In the genomic region with DNA sequence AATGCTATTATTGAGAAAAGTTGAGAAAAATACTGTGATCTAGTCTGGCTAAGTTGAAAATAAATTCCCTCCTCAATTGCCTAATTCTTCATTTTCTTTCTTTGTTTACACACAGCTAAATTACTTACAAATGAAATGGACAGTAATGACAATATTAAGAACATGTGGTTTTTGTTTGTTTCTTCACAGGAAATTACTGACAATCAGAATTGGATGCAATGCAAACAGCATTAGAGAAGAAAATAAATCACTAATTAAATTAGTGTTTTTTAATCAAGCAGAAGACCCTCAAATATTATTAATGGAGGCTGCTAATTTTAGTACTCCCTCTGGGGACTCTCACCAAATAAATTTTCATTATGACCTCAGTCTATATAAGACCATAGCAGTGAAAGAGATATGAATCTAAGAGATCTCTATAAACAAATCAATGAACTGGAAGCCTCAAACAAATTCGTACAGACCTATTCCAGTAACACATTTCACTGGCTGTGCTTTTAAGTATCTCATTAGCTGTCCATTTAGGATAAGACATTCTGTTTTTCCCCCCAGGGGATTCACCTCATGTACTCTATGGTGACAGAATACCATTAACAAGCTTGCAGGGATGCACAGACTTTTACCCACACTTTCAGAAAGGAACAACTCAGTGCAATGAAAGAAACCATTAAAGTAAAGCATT, we compare ENCODE assay signal across 24 cellular contexts.
DNase-seq lines count a peak whose midpoint lies in the region; FAIRE-seq and TF ChIP-seq lines count a peak whose summit lies in the region.
"Had no signal": no experiment of that assay in that cellular context is flagged by ENCODE, and none has a peak within 500 bp of the region (broad histone marks: within the 10 kb centered on the region; RNA-seq: fewer than 3 reads in every experiment).

No MANE protein-coding gene starts in this region.

- TF ChIP-seq POLR2A in thyroid gland (IDR thresholded peaks at IDR 0.05), result no peak

- FAIRE-seq in endometrium (lab: Jason Lieb, UNC), result peak; percentile 72
- FAIRE-seq: K562 had no signal

- POLR2A ChIA-PET in A673 (lab: Charles Lee; ENCODE audit: low non-redundant PET), result interaction anchor here (0.5 kb wide), 1 partner anchor 41 kb away, joined by 6 read pairs; no protein-coding TSS in a partner anchor

- TF ChIP-seq CTCF in A673 (conservative IDR thresholded peaks at IDR 0.05; ENCODE audit: low read depth, low read length) (no peak), thyroid gland (IDR thresholded peaks at IDR 0.05) (no peak)

- WGBS in thyroid gland, 2 donors, result 33 to 34% methylated on average over 1 of the region's 1 CpG

- no peaks in the 10 kb centered on the region for H3K4me1 ChIP-seq in A673 (ENCODE audit: insufficient read depth, low read length, poor library complexity, severe bottlenecking)
- H3K4me1 ChIP-seq in thyroid gland, result no peaks in the 10 kb centered on the region
- H3K4me1 ChIP-seq: colonic mucosa, right atrium auricular region had no signal

- H3K27ac ChIP-seq in A673 (ENCODE audit: low read depth, low read length, poor library complexity, severe bottlenecking), result no peak overlapping the region
- no peak overlapping the region for H3K27ac ChIP-seq in thyroid gland
- H3K27ac ChIP-seq: brain microvascular endothelial cell, colonic mucosa, neutrophil, right atrium auricular region, thoracic aorta, VCaP had no signal

- DNase-seq in A673 (ENCODE audit: low spot score), result peak; percentile 2
- peak; percentile 90 for DNase-seq in NCI-H1105 treated with DMSO at 0.1 percent for 48 hours (lab: John Stamatoyannopoulos, UW)
- peak; percentile 36 for DNase-seq in NCI-H446 treated with DMSO at 0.1 percent for 48 hours (lab: John Stamatoyannopoulos, UW)
- no peak for DNase-seq in thyroid gland
- no peak for DNase-seq in stimulated activated CD8-positive, alpha-beta memory T cell treated with anti-CD3 and anti-CD28 coated beads, Interleukin-4, amount 100 ng/mL, for 48 hours
- DNase-seq in inferior parietal cortex (ENCODE audit: extremely low spot score), result no peak
- no peak for DNase-seq in epidermal melanocyte (ENCODE audit: insufficient read length, low spot score)
- DNase-seq: activated CD4-positive, alpha-beta T cell treated with anti-CD3 and anti-CD28 coated beads, Interleukin-2, amount 50 U/mL, for 48 hours; activated naive CD8-positive, alpha-beta T cell treated with anti-CD3 and anti-CD28 coated beads, Interleukin-2, amount 10 ng/mL, durations not matched to agents 7 days and 5 days; activated T-cell treated with anti-CD3 and anti-CD28 coated beads, Interleukin-2, amount 50 U/mL, for 48 hours; brain microvascular endothelial cell; C1 segment of cervical spinal cord; colonic mucosa; foreskin fibroblast; left colon; NCI-H1694 treated with DMSO at 0.1 percent for 48 hours; NK-92 treated with Interleukin-12 subunit alpha and Interleukin-12 subunit beta, amount 100 ng/mL, for 24 hours; RPMI8226 had no signal

- no peak overlapping the region for H3K4me3 ChIP-seq in A673 (ENCODE audit: low read depth, low read length, poor library complexity, severe bottlenecking)
- H3K4me3 ChIP-seq in thyroid gland (replicated peaks in 1 of 3), result no peak overlapping the region
- H3K4me3 ChIP-seq: colonic mucosa, K562, right atrium auricular region, thoracic aorta had no signal

- H3K36me3 ChIP-seq in A673 (ENCODE audit: insufficient read depth, low read length, poor library complexity, severe bottlenecking) (no peaks in the 10 kb centered on the region), thyroid gland (no peaks in the 10 kb centered on the region)
- H3K36me3 ChIP-seq: brain microvascular endothelial cell, colonic mucosa, neutrophil, right atrium auricular region, thoracic aorta had no signal

- BruUV-seq in A673 (replicated peaks; lab: Mats Ljungman, UMichigan), result no TSS peak

- H3K27me3 ChIP-seq in A673 (replicated peaks; ENCODE audit: insufficient read depth, low read depth, low read length, poor library complexity) (no peaks in the 10 kb centered on the region), thyroid gland (no peaks in the 10 kb centered on the region)
- H3K27me3 ChIP-seq: brain microvascular endothelial cell, colonic mucosa, neutrophil, right atrium auricular region had no signal

- CTCF ChIA-PET in A673 (lab: Charles Lee), result no interaction called here

- H3K9me3 ChIP-seq in A673 (ENCODE audit: low read depth, low read length, poor library complexity, severe bottlenecking) (no peaks in the 10 kb centered on the region), thyroid gland (no peaks in the 10 kb centered on the region)
- H3K9me3 ChIP-seq: colonic mucosa, neutrophil, right atrium auricular region, thoracic aorta had no signal

- intact Hi-C loops in A673 (cut with micrococcal nuclease; ENCODE audit: unreplicated experiment) (no loop called here), thyroid gland (cut with DNase I) (no loop called here)

Comparison
In these comparisons a context has a peak if more than half of its experiments do, and no peak if none do; other contexts are left out.
1. DNase-seq: peak in A673 (single experiment), NCI-H1105 treated with DMSO at 0.1 percent for 48 hours (single experiment) and NCI-H446 treated with DMSO at 0.1 percent for 48 hours (single experiment); none in thyroid gland (0 of 2), stimulated activated CD8-positive, alpha-beta memory T cell treated with anti-CD3 and anti-CD28 coated beads, Interleukin-4, amount 100 ng/mL, for 48 hours (single experiment), inferior parietal cortex (single experiment) and epidermal melanocyte (single experiment).